ENCODE assay signal across 8 cellular contexts in genomic region chr22:37166675-37167066, GRCh38. TPM values are rescaled to one million over a fixed set of nuclear protein-coding genes. Genes with fewer than 3 reads are reported as not detected.
DNase-seq lines count a peak whose midpoint lies in the region; ATAC-seq and TF ChIP-seq lines count a peak whose summit lies in the region.

No MANE protein-coding gene starts in this region.

- TF ChIP-seq CTCF in progenitor cell of endocrine pancreas (IDR thresholded peaks at IDR 0.05; ENCODE audit: unreplicated experiment), result peak; percentile 97
- peak; percentile 97 for TF ChIP-seq CTCF in type B pancreatic cell (conservative IDR thresholded peaks at IDR 0.05)

- H3K36me3 Mint-ChIP-seq in progenitor cell of endocrine pancreas (ENCODE audit: insufficient read depth) (no peaks in the 10 kb centered on the region), type B pancreatic cell (no peaks in the 10 kb centered on the region)

- H3K4me1 Mint-ChIP-seq in progenitor cell of endocrine pancreas (ENCODE audit: low read depth) (peaks cover 10% of the 10 kb centered on the region), type B pancreatic cell (ENCODE audit: unreplicated experiment) (peaks cover 17% of the 10 kb centered on the region)

- intact Hi-C loops in head of caudate nucleus (cut with DNase I), result loop anchor here (2.0 kb wide), 1 partner anchor 32 kb away; no protein-coding TSS in a partner anchor

- peaks cover 12% of the 10 kb centered on the region for H3K27me3 Mint-ChIP-seq in progenitor cell of endocrine pancreas
- peaks cover 6% of the 10 kb centered on the region for H3K27me3 Mint-ChIP-seq in type B pancreatic cell

- no peak for ATAC-seq in GM18868 (IDR thresholded peaks at IDR 0.05; ENCODE audit: unreplicated experiment)

- H3K4me3 Mint-ChIP-seq in progenitor cell of endocrine pancreas (ENCODE audit: low read depth) (no peak overlapping the region), type B pancreatic cell (peak overlapping the region; percentile 37)

- DNase-seq in COLO829 (ENCODE audit: low spot score) (peak; percentile 92), HuH-7 (ENCODE audit: low spot score) (peak; percentile 93), SKM-1 treated with dmso at 0.1 percent for 144 hours (lab: John Stamatoyannopoulos, UW; ENCODE audit: unreplicated experiment) (peak; percentile 72), head of caudate nucleus (peak; percentile 72 to 92 (median 86)), progenitor cell of endocrine pancreas (ENCODE audit: low spot score, unreplicated experiment) (peak; percentile 75), type B pancreatic cell (ENCODE audit: extremely low spot score, unreplicated experiment) (peak; percentile 84)
- peak; percentile 84 for DNase-seq in activated naive CD4-positive, alpha-beta T cell treated with anti-CD3 and anti-CD28 coated beads, Interleukin-2, amount 50 U/mL, for 16 hours

- H3K27ac Mint-ChIP-seq in progenitor cell of endocrine pancreas (no peak overlapping the region), type B pancreatic cell (peak overlapping the region; percentile 22)

- H3K9me3 Mint-ChIP-seq in progenitor cell of endocrine pancreas (ENCODE audit: low read depth) (no peaks in the 10 kb centered on the region), type B pancreatic cell (no peaks in the 10 kb centered on the region)

RNA-seq across cellular contexts. Expression of gene IL2RB, which starts 17.0 kb away (rescaled TPM):
- not detected in 2 replicates for total RNA-seq in progenitor cell of endocrine pancreas
- 0.12 and 0.68 TPM in 2 replicates for total RNA-seq in type B pancreatic cell (ENCODE audit: low replicate concordance)

RNA-seq across cellular contexts. Expression of gene C1QTNF6, which starts 21.4 kb away (rescaled TPM):
- total RNA-seq in progenitor cell of endocrine pancreas, result 13.8 and 14.5 TPM in 2 replicates
- 23.2 and 26.2 TPM in 2 replicates for total RNA-seq in type B pancreatic cell (ENCODE audit: low replicate concordance)

RNA-seq across cellular contexts. Expression of gene SSTR3, which starts 45.6 kb away (rescaled TPM):
- 1.3 and 1.9 TPM in 2 replicates for total RNA-seq in progenitor cell of endocrine pancreas
- 2.4 and 3.4 TPM in 2 replicates for total RNA-seq in type B pancreatic cell (ENCODE audit: low replicate concordance)

RNA-seq across cellular contexts. Expression of gene TMPRSS6, which starts 57.2 kb away (rescaled TPM):
- 12.6 and 16.4 TPM in 2 replicates for total RNA-seq in progenitor cell of endocrine pancreas
- 7.6 and 14.3 TPM in 2 replicates for total RNA-seq in type B pancreatic cell (ENCODE audit: low replicate concordance)
